In genomic region chr1:84146375-84147032, GRCh38 we compare ENCODE assay signal across 9 cellular contexts. TPM values are rescaled to one million over a fixed set of nuclear protein-coding genes. Genes with fewer than 3 reads are reported as not detected.
A peak's percentile ranks its signal among the peaks of the same experiment; 100 is the strongest.
DNase-seq lines count a peak whose midpoint lies in the region; ATAC-seq, FAIRE-seq and TF ChIP-seq lines count a peak whose summit lies in the region.
"Had no signal": no experiment of that assay in that cellular context is flagged by ENCODE, and none has a peak within 500 bp of the region (broad histone marks: within the 10 kb centered on the region; RNA-seq: fewer than 3 reads in every experiment).

No MANE protein-coding gene starts in this region.

- no peak for TF ChIP-seq CTCF in K562 (IDR thresholded peaks at IDR 0.05 in 2 of 3, conservative IDR thresholded peaks at IDR 0.05 in 1 of 3; ENCODE audit: insufficient read depth in 2 of 3, low read depth in 1 of 3, low read length in 3 of 3)
- TF ChIP-seq CTCF in thyroid gland (IDR thresholded peaks at IDR 0.05): no peak
- no peak for TF ChIP-seq CTCF in GM13976 (IDR thresholded peaks at IDR 0.05; ENCODE audit: borderline replicate concordance, control extremely low read depth, extremely low read depth, insufficient read depth, missing control alignments)

- POLR2A ChIA-PET in K562 (lab: Yijun Ruan, JAX): no interaction called here

- no peaks in the 10 kb centered on the region for H4K20me1 ChIP-seq in K562 (replicated peaks; ENCODE audit: control insufficient read depth, insufficient read depth, low read length)

- H3K4me1 ChIP-seq in K562 (replicated peaks in 1 of 2; ENCODE audit: control insufficient read depth in 2 of 2, insufficient read depth in 2 of 2, low read length in 2 of 2) (no peaks in the 10 kb centered on the region), rectal smooth muscle tissue (ENCODE audit: control insufficient read depth, insufficient read depth, low read length) (no peaks in the 10 kb centered on the region), thyroid gland (peaks cover 12 to 14% of the 10 kb centered on the region in 2 donors)

- H2AFZ ChIP-seq in K562 (ENCODE audit: low read depth, low read length): no peak overlapping the region

- in situ Hi-C loops in K562 (cut with MboI): loop anchor here (25.0 kb wide), 1 partner anchor 616 kb away; no protein-coding TSS in a partner anchor
- in situ Hi-C loops in GM13976 (cut with MboI; ENCODE audit: low sequenced_read_pairs, unreplicated experiment): loop anchor here (10.0 to 25.0 kb wide), 3 partner anchors 288 to 616 kb away; no protein-coding TSS in a partner anchor

- no peaks in the 10 kb centered on the region for H3K79me2 ChIP-seq in K562 (ENCODE audit: control insufficient read depth, insufficient read depth, low read length)

- H3K9me1 ChIP-seq in K562 (ENCODE audit: control insufficient read depth, insufficient read depth, low read length): no peaks in the 10 kb centered on the region

- intact Hi-C loops in K562 (cut with micrococcal nuclease) (no loop called here), thyroid gland (cut with DNase I) (no loop called here)

- H3K9me3 ChIP-seq in K562 (replicated peaks; ENCODE audit: control insufficient read depth, insufficient read depth, low read depth, low read length): no peaks in the 10 kb centered on the region
- no peaks in the 10 kb centered on the region for H3K9me3 ChIP-seq in thyroid gland

- FAIRE-seq in K562 (lab: Jason Lieb, UNC): peak; percentile 11

- H3K4me2 ChIP-seq in K562 (ENCODE audit: insufficient read depth, low read length): no peak overlapping the region

- TF ChIP-seq POLR2A in GM18505 (IDR thresholded peaks at IDR 0.05; ENCODE audit: borderline replicate concordance, extremely low read depth, insufficient read depth, insufficient read length) (no peak), K562 (conservative IDR thresholded peaks at IDR 0.05) (no peak), thyroid gland (IDR thresholded peaks at IDR 0.05) (no peak)

- no peak overlapping the region for H3K4me3 ChIP-seq in K562
- H3K4me3 ChIP-seq in rectal smooth muscle tissue (ENCODE audit: low read length): peak overlapping the region; percentile 59
- H3K4me3 ChIP-seq in thyroid gland (replicated peaks in 1 of 3): no peak overlapping the region

- no TSS peak for BruUV-seq in K562 (replicated peaks; lab: Mats Ljungman, UMichigan)

- TF ChIP-seq RAD21 in K562 (CRISPR knock-in tag; conservative IDR thresholded peaks at IDR 0.05 in 1 of 2, IDR thresholded peaks at IDR 0.05 in 1 of 2): no peak

- no peak for TF ChIP-seq EP300 in K562 (IDR thresholded peaks at IDR 0.05; ENCODE audit: low read length)

- ATAC-seq in GM18505 (IDR thresholded peaks at IDR 0.05; ENCODE audit: unreplicated experiment) (peak; percentile 47), K562 (no peak)

- 41% methylated on average over 4 of the region's 4 CpGs for WGBS in K562 (ENCODE audit: insufficient coverage, low coverage, missing lambda C conversion rate)
- WGBS in thyroid gland, 2 donors: 87 to 91% methylated on average over 4 of the region's 4 CpGs

- H3K27me3 ChIP-seq in K562 (ENCODE audit: control insufficient read depth in 2 of 2, insufficient read depth in 2 of 2, low read length in 2 of 2) (no peaks in the 10 kb centered on the region), rectal smooth muscle tissue (ENCODE audit: control insufficient read depth, insufficient read depth, low read length) (no peaks in the 10 kb centered on the region), thyroid gland (no peaks in the 10 kb centered on the region)

- H3K9ac ChIP-seq in K562 (ENCODE audit: insufficient read depth in 1 of 2, low read depth in 2 of 2, low read length in 2 of 2): no peak overlapping the region
- no peak overlapping the region for H3K9ac ChIP-seq in rectal smooth muscle tissue (ENCODE audit: low read length)

- H3K27ac ChIP-seq in K562 (ENCODE audit: extremely low read depth, low read depth, low read length): no peak overlapping the region
- H3K27ac ChIP-seq in rectal smooth muscle tissue (ENCODE audit: low read depth, low read length): no peak overlapping the region
- no peak overlapping the region for H3K27ac ChIP-seq in thyroid gland

- peak; percentile 77 for DNase-seq in LHCN-M2 (ENCODE audit: low read depth)
- DNase-seq in K562 (ENCODE audit: extremely low read depth in 1 of 4, low spot score in 3 of 4): no peak
- DNase-seq in thyroid gland: no peak
- no peak for DNase-seq in activated gamma-delta T cell (lab: John Stamatoyannopoulos, UW)
- no peak for DNase-seq in NCI-H1436 treated with DMSO at 0.1 percent for 48 hours (lab: John Stamatoyannopoulos, UW)
- DNase-seq in GM13976 (ENCODE audit: low spot score): no peak
- DNase-seq: NCI-H2107 had no signal

- CTCF ChIA-PET in K562 (lab: Yijun Ruan, JAX; ENCODE audit: low intra/inter-chr PET ratio): no interaction called here

- no peaks in the 10 kb centered on the region for H3K36me3 ChIP-seq in K562 (ENCODE audit: control insufficient read depth, insufficient read depth, low read length)
- H3K36me3 ChIP-seq in rectal smooth muscle tissue (ENCODE audit: control insufficient read depth, insufficient read depth, low read length): no peaks in the 10 kb centered on the region
- no peaks in the 10 kb centered on the region for H3K36me3 ChIP-seq in thyroid gland

TF ChIP-seq in K562, 482 proteins besides CTCF, POLR2A, EP300 and RAD21:
- TF ChIP-seq MYNN (IDR thresholded peaks at IDR 0.05) (no peak), MYNN (CRISPR knock-in tag; IDR thresholded peaks at IDR 0.05) (no peak), ZNF77 (CRISPR knock-in tag; IDR thresholded peaks at IDR 0.05) (no peak), IRF2 (CRISPR knock-in tag; IDR thresholded peaks at IDR 0.05) (no peak), ELK1 (CRISPR knock-in tag; IDR thresholded peaks at IDR 0.05) (no peak), RBM25 (IDR thresholded peaks at IDR 0.05; ENCODE audit: low read depth, low read length, severe bottlenecking) (no peak)
TF ChIP-seq in K562: peak in this region for 0.

RNA-seq across cellular contexts. Expression of gene PRKACB, which starts 2.4 kb away (rescaled TPM):
- total RNA-seq in LHCN-M2 (2014; rRNA removed) (24.0 and 29.3 TPM in 2 replicates), K562 (2014; rRNA removed) (1.6 and 2.1 TPM in 2 replicates), K562 (2014; rRNA removed; fragmentation: Illumina TruSeq; extraction: Trizol) (4.1 and 5.5 TPM in 2 replicates), K562 (2015; rRNA removed; fragmentation: Illumina TruSeq; extraction: Trizol) (5.0 and 5.2 TPM in 2 replicates), K562 (2021) (4.5 and 5.4 TPM in 2 replicates), thyroid gland (10 to 100 TPM; 26.7 to 35.6 (median 33.8) TPM)
- 9.1 TPM for polyA plus RNA-seq in LHCN-M2 (2012)
- 1.1 and 6.3 TPM in 2 replicates for total RNA-seq in K562 (2011; cell fraction: chromatin; rRNA removed; ENCODE audit: low replicate concordance)
- 0.33 and 1.2 TPM in 2 replicates for total RNA-seq in K562 (2011; cell fraction: nucleolus; rRNA removed)
- 1.2 and 2.2 TPM in 2 replicates for total RNA-seq in K562 (2011; cell fraction: nucleoplasm; rRNA removed)
- polyA plus RNA-seq in K562 (2011; rRNA removed) (0.97 and 2.8 TPM in 2 replicates), K562 (2014; fragmentation: Illumina TruSeq; extraction: Trizol) (2.6 and 3.8 TPM in 2 replicates), K562 (2014; fragmentation: Nextera tagmentation; extraction: Ambion mirVana) (1 to 10 TPM; 1.1 to 1.5 TPM), K562 (2014; rRNA removed) (1.9 and 2.6 TPM in 2 replicates)
- 0.37 and 0.52 TPM in 2 replicates for polyA plus RNA-seq in K562 (2011; cell fraction: cytosol; rRNA removed)
- 0.68 and 0.86 TPM in 2 replicates for polyA plus RNA-seq in K562 (2011; cell fraction: nucleus; rRNA removed)
- 3.5 and 9.0 TPM in 2 replicates for polyA plus RNA-seq in K562 (2012)
- polyA minus RNA-seq in K562 (2011; rRNA and poly(A)+ RNA removed): 2.4 and 4.0 TPM in 2 replicates
- 0.91 and 1.8 TPM in 2 replicates for polyA minus RNA-seq in K562 (2011; cell fraction: cytosol; rRNA and poly(A)+ RNA removed)
- 1.7 and 2.4 TPM in 2 replicates for polyA minus RNA-seq in K562 (2011; cell fraction: nucleus; rRNA and poly(A)+ RNA removed)
